9 cellular contexts compared by ENCODE assay signal in genomic region chr10:5292196-5292735, GRCh38.
DNase-seq lines count a peak whose midpoint lies in the region; ATAC-seq and TF ChIP-seq lines count a peak whose summit lies in the region.
"Had no signal": no experiment of that assay in that cellular context is flagged by ENCODE, and none has a peak within 500 bp of the region (broad histone marks: within the 10 kb centered on the region; RNA-seq: fewer than 3 reads in every experiment).

No MANE protein-coding gene starts in this region.

- peak overlapping the region; percentile 88 for H3K27ac ChIP-seq in hepatocyte
- peak overlapping the region; percentile 82 for H3K27ac ChIP-seq in vagina

- peak overlapping the region; percentile 39 for H3K4me2 ChIP-seq in hepatocyte

- no peaks in the 10 kb centered on the region for H3K36me3 ChIP-seq in hepatocyte (replicated peaks; ENCODE audit: insufficient read depth, low read depth)
- no peaks in the 10 kb centered on the region for H3K36me3 ChIP-seq in vagina

- H2AFZ ChIP-seq in hepatocyte: peak overlapping the region; percentile 66

- no peaks in the 10 kb centered on the region for H3K9me3 ChIP-seq in hepatocyte (ENCODE audit: low read depth)
- no peaks in the 10 kb centered on the region for H3K9me3 ChIP-seq in vagina

- H3K4me3 ChIP-seq in hepatocyte: no peak overlapping the region
- H3K4me3 ChIP-seq in vagina: no peak overlapping the region

- no peaks in the 10 kb centered on the region for H3K4me1 ChIP-seq in hepatocyte (ENCODE audit: insufficient read depth)
- peaks cover 21% of the 10 kb centered on the region for H3K4me1 ChIP-seq in vagina

- ATAC-seq in HG02759 (IDR thresholded peaks at IDR 0.05; ENCODE audit: unreplicated experiment) (no peak), HG03571 (IDR thresholded peaks at IDR 0.05; ENCODE audit: unreplicated experiment) (no peak)

- TF ChIP-seq CTCF in hepatocyte (IDR thresholded peaks at IDR 0.05; ENCODE audit: poor library complexity) (no peak), vagina (IDR thresholded peaks at IDR 0.05) (no peak)

- DNase-seq in stimulated activated CD4-positive, alpha-beta T cell treated with anti-CD3 and anti-CD28 coated beads, Interleukin-12 subunit alpha, Interleukin-12 subunit beta, amount 100 ng/mL, for 4 hours: peak; percentile 24
- DNase-seq in stimulated activated CD4-positive, alpha-beta T cell treated with anti-CD3 and anti-CD28 coated beads, Interleukin-2, amount 100 ng/mL, for 48 hours: no peak
- DNase-seq in activated T-cell treated with anti-CD3 and anti-CD28 coated beads for 1 hour (ENCODE audit: low read depth) (peak; percentile 38), hepatocyte (ENCODE audit: low spot score) (no peak), vagina (ENCODE audit: extremely low spot score in 2 of 2) (no peak), NCI-H446 (lab: John Stamatoyannopoulos, UW) (no peak)
- DNase-seq: COR-L47 had no signal

- H3K79me2 ChIP-seq in hepatocyte: no peaks in the 10 kb centered on the region

- H3K9me2 ChIP-seq in hepatocyte (replicated peaks; ENCODE audit: insufficient read depth): no peaks in the 10 kb centered on the region

- no peaks in the 10 kb centered on the region for H4K20me1 ChIP-seq in hepatocyte (ENCODE audit: insufficient read depth, poor library complexity, severe bottlenecking)

- no peak for TF ChIP-seq POLR2A in vagina (IDR thresholded peaks at IDR 0.05)

- WGBS in hepatocyte (ENCODE audit: low lambda C conversion rate, missing lambda C conversion rate): 80% methylated on average over 7 of the region's 7 CpGs

- intact Hi-C loops in vagina (cut with DNase I): no loop called here

- H3K27me3 ChIP-seq in hepatocyte (no peaks in the 10 kb centered on the region), vagina (no peaks in the 10 kb centered on the region)

Comparison
In these comparisons a context has a peak if more than half of its experiments do, and no peak if none do; other contexts are left out.
1. DNase-seq: peak in stimulated activated CD4-positive, alpha-beta T cell treated with anti-CD3 and anti-CD28 coated beads, Interleukin-12 subunit alpha, Interleukin-12 subunit beta, amount 100 ng/mL, for 4 hours (single experiment) and activated T-cell treated with anti-CD3 and anti-CD28 coated beads for 1 hour (single experiment); none in stimulated activated CD4-positive, alpha-beta T cell treated with anti-CD3 and anti-CD28 coated beads, Interleukin-2, amount 100 ng/mL, for 48 hours (0 of 2), hepatocyte (single experiment), vagina (0 of 2) and NCI-H446 (0 of 2).